Comparison of ENCODE assay signal across 1 cellular context in the genomic region with DNA sequence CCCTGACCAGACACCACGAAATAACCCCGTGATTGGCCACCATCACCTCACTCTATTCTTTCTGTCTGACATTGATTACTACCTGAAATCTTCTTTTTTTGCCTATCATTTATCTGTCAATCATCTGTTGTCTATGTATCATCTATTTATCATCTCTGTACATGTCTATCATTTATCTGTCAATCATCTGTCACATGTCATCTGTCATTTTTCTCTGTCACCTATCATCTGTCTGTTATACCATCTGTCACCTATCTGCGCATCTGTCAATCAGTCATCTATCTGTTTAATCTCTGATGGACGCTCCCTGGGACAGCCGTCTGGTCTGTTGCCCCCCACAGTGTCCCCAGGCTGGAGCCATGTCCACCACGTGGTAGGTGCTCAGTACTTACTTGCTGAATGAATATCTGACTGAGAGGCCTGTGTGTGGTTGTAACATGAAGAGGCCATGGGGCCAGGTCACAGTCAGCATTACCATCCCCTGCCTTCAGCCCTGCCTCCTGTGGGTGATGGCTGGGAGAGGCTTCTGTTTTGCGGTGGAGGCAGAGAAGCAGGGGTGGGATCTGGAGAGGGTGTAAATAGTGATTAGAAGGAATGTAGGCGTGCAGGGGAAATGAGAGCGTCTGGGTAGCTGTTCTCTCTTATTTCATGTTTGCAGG.
TF ChIP-seq lines count a peak whose summit lies in the region.

No MANE protein-coding gene starts in this region.

TF ChIP-seq in HepG2, 621 proteins besides CTCF, POLR2A, EP300 and RAD21:
- TF ChIP-seq TBX2 (CRISPR knock-in tag; IDR thresholded peaks at IDR 0.05; ENCODE audit: borderline replicate concordance) (no peak), ZSCAN22 (CRISPR knock-in tag; IDR thresholded peaks at IDR 0.05) (no peak), ZNF329 (CRISPR knock-in tag; IDR thresholded peaks at IDR 0.05; ENCODE audit: low read depth) (no peak), CEBPG (CRISPR knock-in tag; IDR thresholded peaks at IDR 0.05) (no peak), ZNF549 (CRISPR knock-in tag; IDR thresholded peaks at IDR 0.05) (no peak), ZSCAN12 (CRISPR knock-in tag; IDR thresholded peaks at IDR 0.05) (no peak), ZNF496 (CRISPR knock-in tag; IDR thresholded peaks at IDR 0.05; ENCODE audit: insufficient replicate concordance) (no peak), RORA (CRISPR knock-in tag; IDR thresholded peaks at IDR 0.05) (no peak), FLYWCH1 (CRISPR knock-in tag; IDR thresholded peaks at IDR 0.05) (no peak), ZFX (CRISPR knock-in tag; IDR thresholded peaks at IDR 0.05; ENCODE audit: low read depth) (no peak)
TF ChIP-seq in HepG2: peak in this region for 0.
